13 cellular contexts compared by ENCODE assay signal in genomic region chr16:4386951-4387565, GRCh38. TPM values are rescaled to one million over a fixed set of nuclear protein-coding genes. Genes with fewer than 3 reads are reported as not detected.
DNase-seq lines count a peak whose midpoint lies in the region; ATAC-seq and TF ChIP-seq lines count a peak whose summit lies in the region.
"Had no signal": no experiment of that assay in that cellular context is flagged by ENCODE, and none has a peak within 500 bp of the region (broad histone marks: within the 10 kb centered on the region; RNA-seq: fewer than 3 reads in every experiment).

No MANE protein-coding gene starts in this region.

- no peaks in the 10 kb centered on the region for H3K9me3 ChIP-seq in RWPE2 (ENCODE audit: severe bottlenecking)
- no peaks in the 10 kb centered on the region for H3K9me3 ChIP-seq in psoas muscle
- no peaks in the 10 kb centered on the region for H3K9me3 ChIP-seq in Karpas-422 (ENCODE audit: low read length)
- H3K9me3 ChIP-seq: neutrophil had no signal

- H3K4me1 ChIP-seq in RWPE2 (ENCODE audit: insufficient read depth, poor library complexity, severe bottlenecking) (peaks cover under 1% of the 10 kb centered on the region), psoas muscle (peaks cover 3% of the 10 kb centered on the region), Karpas-422 (ENCODE audit: low read length) (peaks cover 7% of the 10 kb centered on the region; the same call in 1 of the 2 replicates)

- DNase-seq in AG08396 (ENCODE audit: low spot score) (peak; percentile 39), RWPE2 (ENCODE audit: low spot score) (no peak), left cardiac atrium (peak; percentile 28), psoas muscle (no peak), GM20000 (ENCODE audit: low spot score) (no peak), Karpas-422 (no peak), NCI-H2081 (lab: John Stamatoyannopoulos, UW) (no peak)
- DNase-seq: dorsolateral prefrontal cortex, GOT3 had no signal

- no peaks in the 10 kb centered on the region for H3K27me3 ChIP-seq in RWPE2 (ENCODE audit: insufficient read depth, poor library complexity, severe bottlenecking)
- no peaks in the 10 kb centered on the region for H3K27me3 ChIP-seq in psoas muscle (ENCODE audit: insufficient read depth in 3 of 3, low read length in 2 of 3)
- H3K27me3 ChIP-seq in Karpas-422 (ENCODE audit: low read length): no peaks in the 10 kb centered on the region
- H3K27me3 ChIP-seq: dorsolateral prefrontal cortex, neutrophil had no signal

- no peaks in the 10 kb centered on the region for H3K79me2 ChIP-seq in Karpas-422 (ENCODE audit: low read length)

- H3K4me2 ChIP-seq in Karpas-422 (ENCODE audit: low read depth, low read length, poor library complexity, severe bottlenecking): no peak overlapping the region

- H3K36me3 ChIP-seq in RWPE2 (ENCODE audit: low read depth) (peaks cover 5% of the 10 kb centered on the region), psoas muscle (ENCODE audit: insufficient read depth in 1 of 2, low read depth in 1 of 2) (no peaks in the 10 kb centered on the region), Karpas-422 (ENCODE audit: insufficient read depth, low read length) (no peaks in the 10 kb centered on the region)

- no peaks in the 10 kb centered on the region for H4K20me1 ChIP-seq in Karpas-422 (ENCODE audit: insufficient read depth, low read depth, low read length)

- no peak for ATAC-seq in RWPE2 (ENCODE audit: low read depth)
- peak in 1 of 2 donors; percentile 14 for ATAC-seq in left cardiac atrium
- no peak for ATAC-seq in psoas muscle
- ATAC-seq in HG03432 (IDR thresholded peaks at IDR 0.05; ENCODE audit: unreplicated experiment): no peak
- ATAC-seq: activated naive CD4-positive, alpha-beta T cell treated with anti-CD3 and anti-CD28 coated beads, Interleukin-2, amount 50 U/mL, for 72 hours had no signal

- H3K9me2 ChIP-seq in Karpas-422 (replicated peaks; ENCODE audit: insufficient read depth, low read length): no peaks in the 10 kb centered on the region

- TF ChIP-seq CTCF in RWPE2 (IDR thresholded peaks at IDR 0.05; ENCODE audit: poor library complexity, severe bottlenecking) (no peak), psoas muscle (IDR thresholded peaks at IDR 0.05) (no peak), GM20000 (IDR thresholded peaks at IDR 0.05; ENCODE audit: extremely low read depth, missing control alignments) (no peak)

- intact Hi-C loops in left cardiac atrium (cut with DNase I): no loop called here
- intact Hi-C loops in psoas muscle (cut with DNase I): no loop called here

- no peak overlapping the region for H2AFZ ChIP-seq in Karpas-422 (ENCODE audit: low read length)

- H3K27ac ChIP-seq in RWPE2 (ENCODE audit: poor library complexity, severe bottlenecking) (peak overlapping the region; percentile 5), psoas muscle (peak overlapping the region; percentile 36), Karpas-422 (ENCODE audit: low read length) (no peak overlapping the region)
- H3K27ac ChIP-seq: C4-2B, neutrophil had no signal

- no peak overlapping the region for H3K4me3 ChIP-seq in RWPE2 (ENCODE audit: severe bottlenecking)
- H3K4me3 ChIP-seq in psoas muscle: no peak overlapping the region
- H3K4me3 ChIP-seq in Karpas-422 (ENCODE audit: low read length): no peak overlapping the region
- H3K4me3 ChIP-seq: dorsolateral prefrontal cortex had no signal

- H3K9ac ChIP-seq in Karpas-422 (ENCODE audit: low read length): no peak overlapping the region

- 78 to 89% (median 82%) methylated on average over 10 of the region's 10 CpGs for WGBS in psoas muscle, 3 donors

RNA-seq across cellular contexts. Expression of gene VASN, which starts 15.4 kb away (rescaled TPM):
- total RNA-seq in left cardiac atrium (10 to 100 TPM; 10.6 to 20.0 TPM), psoas muscle (1 to 10 TPM; 3.0 to 3.6 (median 3.4) TPM)
- polyA plus RNA-seq in psoas muscle: 1 to 10 TPM; 2.0 to 3.8 (median 3.3) TPM
- 4.1 and 8.9 TPM in 2 replicates for total RNA-seq in Karpas-422 (2014; rRNA removed; shearing (Covaris generic); ENCODE audit: low replicate concordance)
- total RNA-seq: activated naive CD4-positive, alpha-beta T cell treated with anti-CD3 and anti-CD28 coated beads, Interleukin-2, amount 50 U/mL, for 72 hours had no signal

RNA-seq across cellular contexts. Expression of gene CORO7, which starts 29.3 kb away (rescaled TPM):
- 10 to 100 TPM; 15.6 to 19.5 TPM for total RNA-seq in left cardiac atrium
- total RNA-seq in psoas muscle: 1 to 10 TPM; 5.2 to 7.9 (median 7.2) TPM
- polyA plus RNA-seq in psoas muscle: 1 to 10 TPM; 3.4 to 5.8 (median 3.9) TPM
- 46.2 and 84.9 TPM in 2 replicates for total RNA-seq in Karpas-422 (2014; rRNA removed; shearing (Covaris generic); ENCODE audit: low replicate concordance)

RNA-seq across cellular contexts. Expression of gene PAM16, which starts 35.9 kb away (rescaled TPM):
- 10 to 100 TPM; 51.0 to 64.3 TPM for total RNA-seq in left cardiac atrium
- total RNA-seq in psoas muscle: 10 to 100 TPM; 60.5 to 84.2 (median 70.7) TPM
- polyA plus RNA-seq in psoas muscle: 100 to 1,000 TPM; 144 to 163 (median 160) TPM
- 65.6 and 126 TPM in 2 replicates for total RNA-seq in Karpas-422 (2014; rRNA removed; shearing (Covaris generic); ENCODE audit: low replicate concordance)

RNA-seq across cellular contexts. Expression of gene DNAJA3, which starts 38.6 kb away (rescaled TPM):
- total RNA-seq in left cardiac atrium (10 to 100 TPM; 44.6 to 48.3 TPM), psoas muscle (100 to 1,000 TPM in 1 of 4 donors, 10 to 100 TPM in 3; 77.4 to 110 (median 80.5) TPM)
- polyA plus RNA-seq in psoas muscle: 100 to 1,000 TPM in 1 of 3 donors, 10 to 100 TPM in 2; 68.0 to 104 (median 95.9) TPM
- 56.5 and 74.7 TPM in 2 replicates for total RNA-seq in Karpas-422 (2014; rRNA removed; shearing (Covaris generic); ENCODE audit: low replicate concordance)

Comparison
In these comparisons a context has a peak if more than half of its experiments do, and no peak if none do; other contexts are left out.
1. DNase-seq: peak in AG08396 (single experiment) and left cardiac atrium (single experiment); none in RWPE2 (single experiment), psoas muscle (0 of 2), GM20000 (single experiment), Karpas-422 (single experiment) and NCI-H2081 (0 of 2).